In the genomic region with DNA sequence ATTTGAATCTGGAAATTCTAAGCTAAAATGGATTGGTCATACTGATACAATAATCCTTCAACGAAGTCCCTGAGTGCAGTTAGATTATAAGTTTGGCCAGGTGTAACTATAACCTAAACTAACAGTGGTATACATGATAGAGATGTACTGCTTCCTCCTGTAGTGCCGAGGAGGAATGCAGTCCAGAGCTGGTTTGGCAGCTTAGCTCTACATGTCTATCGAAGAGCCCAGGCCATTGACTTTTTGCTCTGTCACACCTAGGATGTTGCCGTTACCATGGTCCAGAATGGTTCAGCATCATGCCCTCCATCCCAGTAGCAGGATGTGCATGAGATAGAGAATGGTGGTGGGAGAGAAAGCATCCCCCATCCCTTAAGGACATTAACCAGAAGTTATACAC, we compare ENCODE assay signal across 33 cellular contexts.
DNase-seq lines count a peak whose midpoint lies in the region; ATAC-seq, FAIRE-seq and TF ChIP-seq lines count a peak whose summit lies in the region.
"Had no signal": no experiment of that assay in that cellular context is flagged by ENCODE, and none has a peak within 500 bp of the region (broad histone marks: within the 10 kb centered on the region; RNA-seq: fewer than 3 reads in every experiment).

No MANE protein-coding gene starts in this region.

- H3K4me3 ChIP-seq in right lobe of liver (no peak overlapping the region), HepG2 (replicated peaks in 1 of 3; ENCODE audit: insufficient read depth in 1 of 3, low read depth in 2 of 3, low read length in 3 of 3) (no peak overlapping the region), trophoblast cell (ENCODE audit: low read depth, low read length) (no peak overlapping the region), aorta (ENCODE audit: low read length in 2 of 2) (no peak overlapping the region)
- H3K4me3 ChIP-seq: GM12878, lung, mucosa of descending colon, Peyer's patch, upper lobe of right lung had no signal

- no peak overlapping the region for H3K4me3 Mint-ChIP-seq in activated T-helper 17 cell treated with anti-CD3 and anti-CD28 coated beads, Interleukin-2, amount 50 U/mL, for 72 hours
- H3K4me3 Mint-ChIP-seq: activated CD8-positive, alpha-beta memory T cell treated with anti-CD3 and anti-CD28 coated beads, Interleukin-2, amount 10 ng/mL, durations not matched to agents 7 days and 5 days; activated naive CD8-positive, alpha-beta T cell treated with anti-CD3 and anti-CD28 coated beads, Interleukin-2, amount 50 U/mL, for 24 hours; activated T-cell treated with anti-CD3 and anti-CD28 coated beads, Interleukin-2, amount 50 U/mL, for 4 hours; CD8-positive, alpha-beta T cell; central memory CD8-positive, alpha-beta T cell; dendritic cell treated with granulocyte-macrophage colony-stimulating factor and Interleukin-4, amounts not matched to agents 40 ng/mL and 50 ng/mL, for 4 days; nephron progenitor cell had no signal

- H3K18ac ChIP-seq in trophoblast cell (ENCODE audit: low read length): no peak overlapping the region

- peak overlapping the region; percentile 43 for H4K91ac ChIP-seq in trophoblast cell (ENCODE audit: low read depth, low read length)

- H2AK5ac ChIP-seq in trophoblast cell (ENCODE audit: low read length): no peak overlapping the region

- H3K23ac ChIP-seq in trophoblast cell (ENCODE audit: low read length): no peak overlapping the region

- CTCF ChIA-PET in HepG2 (lab: Yijun Ruan, JAX; ENCODE audit: low intra/inter-chr PET ratio, low total read pairs): no interaction called here

- no peak overlapping the region for H3K27ac Mint-ChIP-seq in activated T-helper 17 cell treated with anti-CD3 and anti-CD28 coated beads, Interleukin-2, amount 50 U/mL, for 72 hours
- H3K27ac Mint-ChIP-seq: activated CD8-positive, alpha-beta memory T cell treated with anti-CD3 and anti-CD28 coated beads, Interleukin-2, amount 10 ng/mL, durations not matched to agents 7 days and 5 days; activated naive CD8-positive, alpha-beta T cell treated with anti-CD3 and anti-CD28 coated beads, Interleukin-2, amount 50 U/mL, for 24 hours; CD8-positive, alpha-beta T cell; dendritic cell treated with granulocyte-macrophage colony-stimulating factor and Interleukin-4, amounts not matched to agents 40 ng/mL and 50 ng/mL, for 4 days; nephron progenitor cell had no signal

- H3K36me3 ChIP-seq in right lobe of liver (no peaks in the 10 kb centered on the region), HepG2 (replicated peaks in 1 of 2; ENCODE audit: control insufficient read depth in 1 of 2, insufficient read depth in 2 of 2, low read length in 2 of 2) (no peaks in the 10 kb centered on the region), trophoblast cell (ENCODE audit: control insufficient read depth in 1 of 2, insufficient read depth in 2 of 2, low read length in 2 of 2) (no peaks in the 10 kb centered on the region), aorta (ENCODE audit: control insufficient read depth in 1 of 2, insufficient read depth in 2 of 2, low read length in 1 of 2) (no peaks in the 10 kb centered on the region)
- H3K36me3 ChIP-seq: Peyer's patch, upper lobe of right lung had no signal

- no peaks in the 10 kb centered on the region for H4K20me1 ChIP-seq in HepG2 (ENCODE audit: insufficient read depth, low read length)

- H3K4me1 ChIP-seq in right lobe of liver (peaks cover 0 to 64% (median 24%) of the 10 kb centered on the region in 4 donors), HepG2 (ENCODE audit: insufficient read depth, low read length) (peaks cover 31% of the 10 kb centered on the region), trophoblast cell (ENCODE audit: control insufficient read depth in 1 of 2, insufficient read depth in 2 of 2, low read length in 2 of 2) (peaks cover 29 to 33% of the 10 kb centered on the region in 2 experiments), aorta (ENCODE audit: control insufficient read depth in 1 of 2, insufficient read depth in 2 of 2, low read length in 2 of 2) (no peaks in the 10 kb centered on the region)

- H3K9me3 ChIP-seq in right lobe of liver (no peaks in the 10 kb centered on the region), HepG2 (ENCODE audit: low read length) (no peaks in the 10 kb centered on the region), trophoblast cell (ENCODE audit: insufficient read depth, low read depth, low read length) (no peaks in the 10 kb centered on the region), aorta (ENCODE audit: control insufficient read depth, low read length) (peaks cover 1% of the 10 kb centered on the region)
- H3K9me3 ChIP-seq: mucosa of descending colon, Peyer's patch, upper lobe of right lung had no signal

- H3K4me2 ChIP-seq in HepG2 (ENCODE audit: low read depth, low read length) (no peak overlapping the region), trophoblast cell (ENCODE audit: low read length) (no peak overlapping the region)

- H3K36me3 Mint-ChIP-seq in activated T-helper 17 cell treated with anti-CD3 and anti-CD28 coated beads, Interleukin-2, amount 50 U/mL, for 72 hours (ENCODE audit: low read depth): no peaks in the 10 kb centered on the region
- H3K36me3 Mint-ChIP-seq: activated CD8-positive, alpha-beta memory T cell treated with anti-CD3 and anti-CD28 coated beads, Interleukin-2, amount 10 ng/mL, durations not matched to agents 7 days and 5 days had no signal

- no peak overlapping the region for H3K4ac ChIP-seq in trophoblast cell (ENCODE audit: low read depth, low read length)

- H3K9ac ChIP-seq in HepG2 (ENCODE audit: insufficient read depth, low read depth, low read length): no peak overlapping the region
- H3K9ac ChIP-seq in trophoblast cell (ENCODE audit: low read length): no peak overlapping the region

- in situ Hi-C loops in HepG2 (cut with HindIII; ENCODE audit: extremely low pct_ligation_motif_present, low pct_unique_long_range_greater_than_20kb): no loop called here

- no peak overlapping the region for H2BK5ac ChIP-seq in trophoblast cell (ENCODE audit: low read depth, low read length, poor library complexity)

- no peak for DNase-seq in right lobe of liver
- no peak for DNase-seq in HepG2 (ENCODE audit: low spot score)
- peak; percentile 15 for DNase-seq in ecto neural progenitor cell (ENCODE audit: low spot score)
- DNase-seq in trophoblast cell: peak; percentile 82 to 85
- no peak for DNase-seq in Right ventricle myocardium superior
- no peak for DNase-seq in aorta
- no peak for DNase-seq in AML-193 (lab: John Stamatoyannopoulos, UW)
- DNase-seq: activated CD4-positive, alpha-beta T cell treated with anti-CD3 and anti-CD28 coated beads, Interleukin-2, amount 50 U/mL, for 4 hours; activated CD8-positive, alpha-beta memory T cell treated with anti-CD3 and anti-CD28 coated beads, Interleukin-2, amount 10 ng/mL, durations not matched to agents 7 days and 5 days; activated naive CD8-positive, alpha-beta T cell treated with anti-CD3 and anti-CD28 coated beads, Interleukin-2, amount 50 U/mL, for 24 hours; activated T-cell treated with anti-CD3 and anti-CD28 coated beads, Interleukin-2, amount 50 U/mL, for 4 hours; CD8-positive, alpha-beta T cell; DMS 273 treated with DMSO at 0.1 percent for 48 hours; hippocampal formation; KBM-7; mucosa of descending colon; NCI-H1092; NCI-H187; NCI-H69; nephron progenitor cell; Peyer's patch; stimulated activated CD4-positive, alpha-beta T cell treated with anti-CD3 and anti-CD28 coated beads, Interleukin-15, amount 100 ng/mL, for 24 hours; stimulated activated CD4-positive, alpha-beta T cell treated with anti-CD3 and anti-CD28 coated beads, Interleukin-4, amount 100 ng/mL, for 4 hours; substantia nigra; T-helper 1 cell; upper lobe of right lung had no signal

- no peaks in the 10 kb centered on the region for H3K79me2 ChIP-seq in HepG2 (ENCODE audit: insufficient read depth, low read length)
- H3K79me2 ChIP-seq in trophoblast cell (ENCODE audit: control insufficient read depth, insufficient read depth, low read length, poor library complexity): peaks cover 4% of the 10 kb centered on the region

- POLR2A ChIA-PET in HepG2 (lab: Yijun Ruan, JAX): no interaction called here

- H2AFZ ChIP-seq in HepG2 (ENCODE audit: low read length) (no peak overlapping the region), trophoblast cell (ENCODE audit: insufficient read depth, low read length, poor library complexity) (no peak overlapping the region)

- peaks cover 12% of the 10 kb centered on the region for H3K4me1 Mint-ChIP-seq in activated T-helper 17 cell treated with anti-CD3 and anti-CD28 coated beads, Interleukin-2, amount 50 U/mL, for 72 hours
- H3K4me1 Mint-ChIP-seq: central memory CD8-positive, alpha-beta T cell had no signal

- TF ChIP-seq EP300 in HepG2 (IDR thresholded peaks at IDR 0.05; ENCODE audit: low read depth in 2 of 2, low read length in 2 of 2) (no peak), HepG2 (CRISPR knock-in tag; IDR thresholded peaks at IDR 0.05; ENCODE audit: borderline replicate concordance) (no peak)

- 100% methylated on average over 1 of the region's 4 CpGs for WGBS in right lobe of liver (ENCODE audit: insufficient coverage, low coverage, low lambda C conversion rate, missing lambda C conversion rate)
- 89% methylated on average over 2 of the region's 4 CpGs for whole genome bisulfite sequencing in HepG2 (ENCODE audit: low lambda C conversion rate)
- WGBS in trophoblast cell (ENCODE audit: extremely low coverage, insufficient coverage, insufficient read length): no CpG with 5 or more reads among the region's 4 CpGs
- 97% methylated on average over 4 of the region's 4 CpGs for whole genome bisulfite sequencing in aorta, 2 donors

- H3K27ac ChIP-seq in right lobe of liver: peak overlapping the region in 2 of 3 donors; percentile 83 to 91
- no peak overlapping the region for H3K27ac ChIP-seq in HepG2 (ENCODE audit: extremely low read length, insufficient read depth, low read length)
- no peak overlapping the region for H3K27ac ChIP-seq in trophoblast cell (ENCODE audit: low read depth, low read length)
- no peak overlapping the region for H3K27ac ChIP-seq in aorta (ENCODE audit: low read depth in 1 of 2, low read length in 2 of 2)
- H3K27ac ChIP-seq: upper lobe of right lung had no signal

- H3K14ac ChIP-seq in trophoblast cell (ENCODE audit: low read length): no peak overlapping the region

- H3K27me3 Mint-ChIP-seq in activated T-helper 17 cell treated with anti-CD3 and anti-CD28 coated beads, Interleukin-2, amount 50 U/mL, for 72 hours: no peaks in the 10 kb centered on the region
- H3K27me3 Mint-ChIP-seq: activated naive CD8-positive, alpha-beta T cell treated with anti-CD3 and anti-CD28 coated beads, Interleukin-2, amount 50 U/mL, for 24 hours; central memory CD8-positive, alpha-beta T cell; dendritic cell treated with granulocyte-macrophage colony-stimulating factor and Interleukin-4, amounts not matched to agents 40 ng/mL and 50 ng/mL, for 4 days had no signal

- H3K27me3 ChIP-seq in right lobe of liver (no peaks in the 10 kb centered on the region), HepG2 (ENCODE audit: control insufficient read depth in 1 of 2, insufficient read depth in 2 of 2, low read length in 2 of 2) (no peaks in the 10 kb centered on the region), trophoblast cell (ENCODE audit: insufficient read depth, low read length) (no peaks in the 10 kb centered on the region), aorta (ENCODE audit: control insufficient read depth in 1 of 2, insufficient read depth in 2 of 2, low read length in 1 of 2) (no peaks in the 10 kb centered on the region)
- H3K27me3 ChIP-seq: Peyer's patch, upper lobe of right lung had no signal

- ATAC-seq in right lobe of liver: no peak
- no peak for ATAC-seq in HepG2
- no peak for ATAC-seq in activated T-helper 17 cell treated with anti-CD3 and anti-CD28 coated beads, Interleukin-2, amount 50 U/mL, for 72 hours (replicated peaks)
- no peak for ATAC-seq in Right ventricle myocardium superior (ENCODE audit: poor library complexity)
- no peak for ATAC-seq in aorta (ENCODE audit: low FRiP score)
- ATAC-seq: activated CD8-positive, alpha-beta memory T cell treated with anti-CD3 and anti-CD28 coated beads, Interleukin-2, amount 10 ng/mL, durations not matched to agents 7 days and 5 days; activated naive CD8-positive, alpha-beta T cell treated with anti-CD3 and anti-CD28 coated beads, Interleukin-2, amount 50 U/mL, for 24 hours; activated T-cell treated with anti-CD3 and anti-CD28 coated beads, Interleukin-2, amount 50 U/mL, for 4 hours; CD8-positive, alpha-beta T cell; GM12878; mucosa of descending colon; upper lobe of right lung had no signal

- intact Hi-C loops in right lobe of liver (cut with DNase I): no loop called here
- intact Hi-C loops in HepG2 (cut with micrococcal nuclease; ENCODE audit: unreplicated experiment): no loop called here
- intact Hi-C loops in Right ventricle myocardium superior (cut with DNase I): no loop called here
- intact Hi-C loops in aorta (cut with DNase I): no loop called here

- H2BK12ac ChIP-seq in trophoblast cell (ENCODE audit: low read length): peak overlapping the region; percentile 82

- TF ChIP-seq POLR2A in right lobe of liver (IDR thresholded peaks at IDR 0.05) (no peak), HepG2 (IDR thresholded peaks at IDR 0.05; ENCODE audit: insufficient read depth in 1 of 2, low read depth in 2 of 2, low read length in 2 of 2) (no peak)

- H2BK120ac ChIP-seq in trophoblast cell (ENCODE audit: insufficient read depth, low read length, poor library complexity): peak overlapping the region; percentile 72

- no peak for TF ChIP-seq CTCF in right lobe of liver (IDR thresholded peaks at IDR 0.05)
- TF ChIP-seq CTCF in HepG2 (CRISPR knock-in tag; IDR thresholded peaks at IDR 0.05): no peak

- no peak overlapping the region for H4K12ac ChIP-seq in trophoblast cell (ENCODE audit: low read depth, low read length)

- peaks cover 38% of the 10 kb centered on the region for H3K79me1 ChIP-seq in trophoblast cell (ENCODE audit: low read length)

- H3K9me3 Mint-ChIP-seq in activated T-helper 17 cell treated with anti-CD3 and anti-CD28 coated beads, Interleukin-2, amount 50 U/mL, for 72 hours: no peaks in the 10 kb centered on the region
- H3K9me3 Mint-ChIP-seq: activated naive CD8-positive, alpha-beta T cell treated with anti-CD3 and anti-CD28 coated beads, Interleukin-2, amount 50 U/mL, for 24 hours; activated T-cell treated with anti-CD3 and anti-CD28 coated beads, Interleukin-2, amount 50 U/mL, for 4 hours; CD8-positive, alpha-beta T cell; central memory CD8-positive, alpha-beta T cell; dendritic cell treated with granulocyte-macrophage colony-stimulating factor and Interleukin-4, amounts not matched to agents 40 ng/mL and 50 ng/mL, for 4 days; nephron progenitor cell had no signal

- peak overlapping the region; percentile 35 for H4K8ac ChIP-seq in trophoblast cell (ENCODE audit: low read depth, low read length)

- no peak for TF ChIP-seq RAD21 in HepG2 (CRISPR knock-in tag; IDR thresholded peaks at IDR 0.05)

- no peak for FAIRE-seq in HepG2 (lab: Jason Lieb, UNC)
- FAIRE-seq: A204.1, frontal cortex, GM12878 had no signal

- BruUV-seq in HepG2 (replicated peaks; lab: Mats Ljungman, UMichigan): no TSS peak

Comparison
In these comparisons a context has a peak if more than half of its experiments do, and no peak if none do; other contexts are left out.
1. H3K27ac ChIP-seq: peak in right lobe of liver (2 of 3); none in HepG2 (single experiment), trophoblast cell (single experiment) and aorta (0 of 2).
2. DNase-seq: peak in ecto neural progenitor cell (single experiment) and trophoblast cell (2 of 2); none in right lobe of liver (0 of 3), HepG2 (single experiment), Right ventricle myocardium superior (single experiment), aorta (0 of 2) and AML-193 (0 of 2).